Comparison of ENCODE assay signal across 8 cellular contexts in genomic region chr1:172745014-172745413, GRCh38.
DNase-seq lines count a peak whose midpoint lies in the region; ATAC-seq and TF ChIP-seq lines count a peak whose summit lies in the region.

No MANE protein-coding gene starts in this region.

- H3K27me3 ChIP-seq in gastrocnemius medialis, result no peaks in the 10 kb centered on the region

- ATAC-seq in GM18858 (IDR thresholded peaks at IDR 0.05; ENCODE audit: unreplicated experiment) (peak; percentile 65), HG02970 (IDR thresholded peaks at IDR 0.05; ENCODE audit: low FRiP score, unreplicated experiment) (peak; percentile 50), left cardiac atrium (peak; percentile 84 to 88), gastrocnemius medialis (peak; percentile 50 to 64)

- peak in 3 of 5 experiments; percentile 34 to 43 (median 37) for TF ChIP-seq CTCF in gastrocnemius medialis (IDR thresholded peaks at IDR 0.05 in 4 of 5, conservative IDR thresholded peaks at IDR 0.05 in 1 of 5)

- DNase-seq in Caki2 (ENCODE audit: low read depth), result peak; percentile 60
- DNase-seq in NCI-H226, result peak; percentile 49
- DNase-seq in left cardiac atrium, result no peak
- DNase-seq in gastrocnemius medialis, result no peak
- DNase-seq in activated CD8-positive, alpha-beta memory T cell treated with anti-CD3 and anti-CD28 coated beads, Interleukin-2, amount 50 U/mL, for 4 hours, result no peak

- in situ Hi-C loops in Caki2 (cut with HindIII; ENCODE audit: low pct_unique_long_range_greater_than_20kb, low sequenced_read_pairs), result no loop called here
- in situ Hi-C loops in gastrocnemius medialis (cut with MboI; ENCODE audit: low sequenced_read_pairs in 4 of 4), result loop anchor here (5.0 to 25.0 kb wide), 7 partner anchors 80 to 1092 kb away; partner anchors contain the start of genes TNFSF4 (in 2 of the 4), CENPL (in 1 of the 4) and DARS2 (in 1 of the 4)

- no peaks in the 10 kb centered on the region for H3K9me3 Mint-ChIP-seq in activated naive CD4-positive, alpha-beta T cell treated with anti-CD3 and anti-CD28 coated beads, Interleukin-2, amount 50 U/mL, for 24 hours

- H3K27ac Mint-ChIP-seq in activated naive CD4-positive, alpha-beta T cell treated with anti-CD3 and anti-CD28 coated beads, Interleukin-2, amount 50 U/mL, for 24 hours, result peak overlapping the region; percentile 69

- intact Hi-C loops in left cardiac atrium (cut with DNase I), result loop anchor here (5.0 to 10.0 kb wide), 3 partner anchors 82 to 680 kb away; no protein-coding TSS in a partner anchor
- intact Hi-C loops in gastrocnemius medialis (cut with DNase I; ENCODE audit: low total_unique reads), result loop anchor here (1.0 to 10.0 kb wide), 5 partner anchors 80 to 2000 kb away; partner anchors contain the start of gene PRDX6

- H3K4me3 Mint-ChIP-seq in activated naive CD4-positive, alpha-beta T cell treated with anti-CD3 and anti-CD28 coated beads, Interleukin-2, amount 50 U/mL, for 24 hours, result peak overlapping the region; percentile 56

- H3K9me3 ChIP-seq in gastrocnemius medialis, result no peaks in the 10 kb centered on the region

- no peaks in the 10 kb centered on the region for H3K36me3 ChIP-seq in gastrocnemius medialis

- no peak overlapping the region for H3K4me3 ChIP-seq in gastrocnemius medialis

- H3K4me1 ChIP-seq in gastrocnemius medialis, result no peaks in the 10 kb centered on the region

- H3K36me3 Mint-ChIP-seq in activated naive CD4-positive, alpha-beta T cell treated with anti-CD3 and anti-CD28 coated beads, Interleukin-2, amount 50 U/mL, for 24 hours, result no peaks in the 10 kb centered on the region

- H3K27me3 Mint-ChIP-seq in activated naive CD4-positive, alpha-beta T cell treated with anti-CD3 and anti-CD28 coated beads, Interleukin-2, amount 50 U/mL, for 24 hours, result no peaks in the 10 kb centered on the region

- H3K27ac ChIP-seq in gastrocnemius medialis, result peak overlapping the region in 3 of 4 donors; percentile 63 to 71 (median 68)

- H3K4me1 Mint-ChIP-seq in activated naive CD4-positive, alpha-beta T cell treated with anti-CD3 and anti-CD28 coated beads, Interleukin-2, amount 50 U/mL, for 24 hours, result peaks cover 48% of the 10 kb centered on the region

- TF ChIP-seq POLR2A in gastrocnemius medialis (IDR thresholded peaks at IDR 0.05), result no peak

Comparison
In these comparisons a context has a peak if more than half of its experiments do, and no peak if none do; other contexts are left out.
1. DNase-seq: peak in Caki2 (single experiment) and NCI-H226 (single experiment); none in left cardiac atrium (single experiment), gastrocnemius medialis (0 of 2) and activated CD8-positive, alpha-beta memory T cell treated with anti-CD3 and anti-CD28 coated beads, Interleukin-2, amount 50 U/mL, for 4 hours (single experiment).
2. Peak in every context shown above with its lines, with median percentiles within 50 percentile points of each other: ATAC-seq.